14 cellular contexts compared by ENCODE assay signal in genomic region chrX:41402556-41402955, GRCh38. TPM values are rescaled to one million over a fixed set of nuclear protein-coding genes. Genes with fewer than 3 reads are reported as not detected.
"Had no signal": no experiment of that assay in that cellular context is flagged by ENCODE, and none has a peak within 500 bp of the region (broad histone marks: within the 10 kb centered on the region; RNA-seq: fewer than 3 reads in every experiment).

No MANE protein-coding gene starts in this region.

RNA-seq across cellular contexts. Expression of gene NYX, which starts 44.6 kb away (rescaled TPM):
- total RNA-seq: stomach, subcutaneous adipose tissue, suprapubic skin, temporal lobe, thoracic aorta, thyroid gland, tibial nerve, transverse colon, upper lobe of left lung, upper lobe of right lung, ureter, urinary bladder, uterus, vagina had no signal
- polyA plus RNA-seq: stomach, urinary bladder had no signal
